In the genomic region with DNA sequence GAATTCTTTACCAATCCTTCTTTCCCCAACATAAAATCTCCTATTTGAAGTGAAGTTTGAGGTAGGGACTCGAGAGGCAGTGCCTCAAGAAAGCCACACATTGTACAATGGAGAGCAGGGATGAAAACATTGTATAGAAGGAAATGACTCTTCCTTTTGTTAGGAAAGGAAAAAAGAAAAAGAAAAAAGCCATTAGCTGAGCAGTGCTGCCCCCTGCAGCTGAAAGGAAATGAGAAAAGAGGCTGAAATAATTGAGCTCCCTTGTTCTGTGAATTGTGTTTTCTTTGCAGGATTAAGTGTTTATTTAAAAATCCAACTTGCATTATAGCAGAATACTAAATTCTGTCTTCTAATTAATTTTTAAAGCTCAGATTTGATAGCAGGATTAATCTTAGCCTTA, we compare ENCODE assay signal across 8 cellular contexts.
A peak's percentile ranks its signal among the peaks of the same experiment; 100 is the strongest.
DNase-seq lines count a peak whose midpoint lies in the region; ATAC-seq and TF ChIP-seq lines count a peak whose summit lies in the region.

No MANE protein-coding gene starts in this region.

- no peaks in the 10 kb centered on the region for H3K27me3 ChIP-seq in heart right ventricle

- H3K9me3 Mint-ChIP-seq in natural killer cell treated with Interleukin-12 subunit alpha and Interleukin-12 subunit beta and Interleukin-15 and Interleukin-18, amount 100 ng/mL, for 72 hours = no peaks in the 10 kb centered on the region

- intact Hi-C loops in heart right ventricle (cut with DNase I) (loop anchor here in 7 of 10 donors (5.0 to 10.0 kb wide), 8 partner anchors 68 to 378 kb away; partner anchors contain the start of gene SASH1 (in 1 of the 7)), Right ventricle myocardium inferior (cut with DNase I) (loop anchor here (10.0 kb wide), 1 partner anchor 165 kb away; the partner anchor contains the start of gene SASH1)

- H3K4me1 ChIP-seq in heart right ventricle = no peaks in the 10 kb centered on the region

- H3K4me3 ChIP-seq in heart right ventricle = no peak overlapping the region

- no peak for ATAC-seq in heart right ventricle
- ATAC-seq in Right ventricle myocardium inferior = no peak
- no peak for ATAC-seq in natural killer cell treated with Interleukin-12 subunit alpha and Interleukin-12 subunit beta and Interleukin-15 and Interleukin-18, amount 100 ng/mL, for 72 hours
- ATAC-seq in GM19351 (IDR thresholded peaks at IDR 0.05; ENCODE audit: unreplicated experiment) = no peak

- DNase-seq in heart right ventricle (no peak), Right ventricle myocardium inferior (ENCODE audit: missing footprints) (no peak), SHP77 (lab: John Stamatoyannopoulos, UW) (peak; percentile 47 to 58), globus pallidus (ENCODE audit: low spot score) (peak; percentile 41), T1000 (lab: John Stamatoyannopoulos, UW) (no peak), NK-92 (lab: John Stamatoyannopoulos, UW; ENCODE audit: unreplicated experiment) (no peak)
- no peak for DNase-seq in natural killer cell treated with Interleukin-12 subunit alpha and Interleukin-12 subunit beta and Interleukin-15 and Interleukin-18, amount 100 ng/mL, for 72 hours (ENCODE audit: low spot score)

- H3K4me3 Mint-ChIP-seq in natural killer cell treated with Interleukin-12 subunit alpha and Interleukin-12 subunit beta and Interleukin-15 and Interleukin-18, amount 100 ng/mL, for 72 hours = no peak overlapping the region

- no peaks in the 10 kb centered on the region for H3K4me1 Mint-ChIP-seq in natural killer cell treated with Interleukin-12 subunit alpha and Interleukin-12 subunit beta and Interleukin-15 and Interleukin-18, amount 100 ng/mL, for 72 hours (ENCODE audit: low read depth in 2 of 2)

- H3K36me3 ChIP-seq in heart right ventricle = no peaks in the 10 kb centered on the region

- H3K27ac Mint-ChIP-seq in natural killer cell treated with Interleukin-12 subunit alpha and Interleukin-12 subunit beta and Interleukin-15 and Interleukin-18, amount 100 ng/mL, for 72 hours = no peak overlapping the region

- no peaks in the 10 kb centered on the region for H3K9me3 ChIP-seq in heart right ventricle

- 63 to 80% methylated on average over 1 of the region's 1 CpG for WGBS in heart right ventricle, 2 donors

- no peak overlapping the region for H3K27ac ChIP-seq in heart right ventricle

- H3K36me3 Mint-ChIP-seq in natural killer cell treated with Interleukin-12 subunit alpha and Interleukin-12 subunit beta and Interleukin-15 and Interleukin-18, amount 100 ng/mL, for 72 hours = no peaks in the 10 kb centered on the region

- peak in 7 of 9 donors; percentile 31 to 57 (median 49) for TF ChIP-seq CTCF in heart right ventricle (IDR thresholded peaks at IDR 0.05)

- peaks cover 2 to 19% of the 10 kb centered on the region in 2 donors for H3K27me3 Mint-ChIP-seq in natural killer cell treated with Interleukin-12 subunit alpha and Interleukin-12 subunit beta and Interleukin-15 and Interleukin-18, amount 100 ng/mL, for 72 hours

Comparison
In these comparisons a context has a peak if more than half of its experiments do, and no peak if none do; other contexts are left out.
1. DNase-seq: peak in SHP77 (2 of 2) and globus pallidus (single experiment); none in heart right ventricle (0 of 2), Right ventricle myocardium inferior (single experiment), natural killer cell treated with Interleukin-12 subunit alpha and Interleukin-12 subunit beta and Interleukin-15 and Interleukin-18, amount 100 ng/mL, for 72 hours (single experiment), T1000 (single experiment) and NK-92 (single experiment).